Comparison of ENCODE assay signal across 24 cellular contexts in genomic region chr6:22952076-22952475, GRCh38.
"Had no signal": no experiment of that assay in that cellular context is flagged by ENCODE, and none has a peak within 500 bp of the region (broad histone marks: within the 10 kb centered on the region; RNA-seq: fewer than 3 reads in every experiment).

No MANE protein-coding gene starts in this region.

- H3K36me3 Mint-ChIP-seq: neural progenitor cell, T-cell had no signal

- H3K27me3 Mint-ChIP-seq: T-cell had no signal

- H3K4me3 ChIP-seq: ascending aorta, esophagus squamous epithelium, gastrocnemius medialis, left ventricle myocardium inferior, neural progenitor cell, ovary, SK-N-MC, tibial artery had no signal

- H3K4me1 Mint-ChIP-seq: neural progenitor cell had no signal

- H3K27ac ChIP-seq: ascending aorta, gastrocnemius medialis, left ventricle myocardium inferior, neural progenitor cell, ovary, SK-N-MC, tibial artery had no signal

- H3K27me3 ChIP-seq: ascending aorta, esophagus squamous epithelium, gastrocnemius medialis, neural progenitor cell, ovary, tibial artery had no signal

- H3K9me3 Mint-ChIP-seq: activated CD4-positive, alpha-beta T cell treated with anti-CD3 and anti-CD28 coated beads, Interleukin-2, amount 10 ng/mL, durations not matched to agents 7 days and 5 days; neural progenitor cell had no signal

- H3K27ac Mint-ChIP-seq: activated CD4-positive, alpha-beta T cell treated with anti-CD3 and anti-CD28 coated beads, Interleukin-2, amount 10 ng/mL, durations not matched to agents 7 days and 5 days; neural progenitor cell; T-cell had no signal

- H3K36me3 ChIP-seq: ascending aorta, esophagus squamous epithelium, gastrocnemius medialis, left ventricle myocardium inferior, neural progenitor cell, ovary, tibial artery had no signal

- H3K9me3 ChIP-seq: ascending aorta, esophagus squamous epithelium, gastrocnemius medialis, left ventricle myocardium inferior, ovary, tibial artery had no signal

- H3K4me2 ChIP-seq: neural progenitor cell had no signal

- H3K4me1 ChIP-seq: neural progenitor cell had no signal

- DNase-seq: activated CD4-positive, alpha-beta T cell treated with anti-CD3 and anti-CD28 coated beads, Interleukin-2, amount 10 ng/mL, durations not matched to agents 7 days and 5 days; activated CD8-positive, alpha-beta memory T cell treated with anti-CD3 and anti-CD28 coated beads, Interleukin-2, amount 50 U/mL, for 4 hours; activated effector memory CD4-positive, alpha-beta T cell treated with Interleukin-2 at 50 U/mL for 16 hours; activated naive CD4-positive, alpha-beta T cell treated with anti-CD3 and anti-CD28 coated beads, Interleukin-2, amount 50 U/mL, for 16 hours; activated T-cell treated with anti-CD3 and anti-CD28 coated beads, Interleukin-2, amount 50 U/mL, for 48 hours; cerebellar nuclear complex; cortex of kidney; effector CD4-positive, alpha-beta T cell; esophagus squamous epithelium; gastrocnemius medialis; head of caudate nucleus; kidney glomerular epithelial cell; left ventricle myocardium inferior; mammary epithelial cell; ovary; stimulated activated CD4-positive, alpha-beta T cell treated with anti-CD3 and anti-CD28 coated beads, Interleukin-2, amount 100 ng/mL, for 24 hours; stimulated activated naive CD8-positive, alpha-beta T cell treated with anti-CD3 and anti-CD28 coated beads, Interleukin-15, Interleukin-2, amounts not matched to agents 100 U/mL and 50 U/mL, for 24 hours; substantia nigra; T-cell; tibial artery had no signal

- ATAC-seq: activated CD4-positive, CD25-positive, alpha-beta regulatory T cell treated with anti-CD3 and anti-CD28 coated beads, Interleukin-2, amount 50 U/mL, for 24 hours; gastrocnemius medialis; stimulated activated naive CD8-positive, alpha-beta T cell treated with anti-CD3 and anti-CD28 coated beads, Interleukin-15, Interleukin-2, amounts not matched to agents 100 U/mL and 50 U/mL, for 24 hours; T-cell had no signal

- H3K4me3 Mint-ChIP-seq: activated CD4-positive, alpha-beta T cell treated with anti-CD3 and anti-CD28 coated beads, Interleukin-2, amount 10 ng/mL, durations not matched to agents 7 days and 5 days; neural progenitor cell; T-cell had no signal
